Comparison of ENCODE assay signal across 10 cellular contexts in genomic region chr1:31152181-31152768, GRCh38.
DNase-seq lines count a peak whose midpoint lies in the region; ATAC-seq and TF ChIP-seq lines count a peak whose summit lies in the region.
"Had no signal": no experiment of that assay in that cellular context is flagged by ENCODE, and none has a peak within 500 bp of the region (broad histone marks: within the 10 kb centered on the region; RNA-seq: fewer than 3 reads in every experiment).

No MANE protein-coding gene starts in this region.

- CTCF ChIA-PET in HCT116 (lab: Charles Lee): interaction anchor here (1.2 to 2.7 kb wide), 2 partner anchors 10 to 30 kb away, joined by 3 to 8 read pairs; no protein-coding TSS in a partner anchor

- H3K9ac ChIP-seq in HCT116 (ENCODE audit: low read length): no peak overlapping the region

- no peaks in the 10 kb centered on the region for H3K9me2 ChIP-seq in HCT116 (ENCODE audit: insufficient read depth)

- H3K9me3 Mint-ChIP-seq in stimulated activated memory B cell treated with anti-CD40 and anti-IgM and Interleukin-4, amounts not matched to agents 10 μg/mL and 1 μg/mL and 100 μg/mL, for 72 hours: no peaks in the 10 kb centered on the region
- H3K9me3 Mint-ChIP-seq: IgD-negative memory B cell had no signal

- H3K4me3 ChIP-seq in AG09309 (ENCODE audit: control insufficient read depth, low read depth, low read length): no peak overlapping the region
- H3K4me3 ChIP-seq in HCT116 (replicated peaks in 1 of 2; ENCODE audit: low read depth in 1 of 2, low read length in 2 of 2): no peak overlapping the region

- DNase-seq in AG09309 (ENCODE audit: low read depth) (peak; percentile 57), HCT116 (ENCODE audit: low read depth, low spot score) (no peak), T1000 (lab: John Stamatoyannopoulos, UW) (peak; percentile 84), hepatic stellate cell (ENCODE audit: low spot score) (peak; percentile 67)
- DNase-seq: activated CD8-positive, alpha-beta memory T cell treated with anti-CD3 and anti-CD28 coated beads, Interleukin-2, amount 50 U/mL, for 4 hours had no signal

- no peak for TF ChIP-seq POLR2A in HCT116 (IDR thresholded peaks at IDR 0.05; ENCODE audit: borderline replicate concordance, extremely low read depth, insufficient read depth, insufficient read length)

- H3K36me3 ChIP-seq in HCT116 (ENCODE audit: control insufficient read depth in 1 of 2, insufficient read depth in 2 of 2, low read length in 2 of 2): no peaks in the 10 kb centered on the region

- RAD21 ChIA-PET in HCT116 (lab: Charles Lee; ENCODE audit: low non-redundant PET in 1 of 2, low total read pairs in 2 of 2, uncharacterized antibody in 2 of 2, unreplicated experiment in 2 of 2): no interaction called here

- no peak overlapping the region for H3K27ac Mint-ChIP-seq in stimulated activated memory B cell treated with anti-CD40 and anti-IgM and Interleukin-4, amounts not matched to agents 10 μg/mL and 1 μg/mL and 100 μg/mL, for 72 hours

- no peak for ATAC-seq in HCT116
- ATAC-seq in HG03039 (IDR thresholded peaks at IDR 0.05; ENCODE audit: unreplicated experiment): no peak
- ATAC-seq in stimulated activated memory B cell treated with anti-CD40 and anti-IgM and Interleukin-4, amounts not matched to agents 10 μg/mL and 1 μg/mL and 100 μg/mL, for 72 hours: no peak
- ATAC-seq in HG02870 (IDR thresholded peaks at IDR 0.05; ENCODE audit: unreplicated experiment): no peak
- no peak for ATAC-seq in GM21576 (IDR thresholded peaks at IDR 0.05; ENCODE audit: unreplicated experiment)

- H3K4me1 Mint-ChIP-seq in stimulated activated memory B cell treated with anti-CD40 and anti-IgM and Interleukin-4, amounts not matched to agents 10 μg/mL and 1 μg/mL and 100 μg/mL, for 72 hours: no peaks in the 10 kb centered on the region

- peak overlapping the region; percentile 61 for H2AFZ ChIP-seq in HCT116 (ENCODE audit: low read depth, low read length, poor library complexity, severe bottlenecking)

- TF ChIP-seq RAD21 in HCT116 (IDR thresholded peaks at IDR 0.05; ENCODE audit: low read depth): no peak

- H3K4me3 Mint-ChIP-seq in stimulated activated memory B cell treated with anti-CD40 and anti-IgM and Interleukin-4, amounts not matched to agents 10 μg/mL and 1 μg/mL and 100 μg/mL, for 72 hours: no peak overlapping the region

- peaks cover 9 to 21% of the 10 kb centered on the region in 2 experiments for H3K4me1 ChIP-seq in HCT116 (ENCODE audit: control insufficient read depth in 1 of 2, insufficient read depth in 2 of 2, low read length in 2 of 2)

- H3K27me3 Mint-ChIP-seq in stimulated activated memory B cell treated with anti-CD40 and anti-IgM and Interleukin-4, amounts not matched to agents 10 μg/mL and 1 μg/mL and 100 μg/mL, for 72 hours: no peaks in the 10 kb centered on the region
- H3K27me3 Mint-ChIP-seq: IgD-negative memory B cell had no signal

- H3K36me3 Mint-ChIP-seq in stimulated activated memory B cell treated with anti-CD40 and anti-IgM and Interleukin-4, amounts not matched to agents 10 μg/mL and 1 μg/mL and 100 μg/mL, for 72 hours: no peaks in the 10 kb centered on the region
- H3K36me3 Mint-ChIP-seq: IgD-negative memory B cell had no signal

- POLR2A ChIA-PET in HCT116 (lab: Charles Lee): no interaction called here

- H3K4me2 ChIP-seq in HCT116 (ENCODE audit: low read length): peak overlapping the region; percentile 7; the same call in 1 of the 2 replicates

- no peaks in the 10 kb centered on the region for H4K20me1 ChIP-seq in HCT116 (ENCODE audit: insufficient read depth)

- intact Hi-C loops in HCT116 (cut with micrococcal nuclease): loop anchor here (10.0 kb wide), 1 partner anchor 87 kb away; the partner anchor contains the start of gene PUM1

- H3K27ac ChIP-seq in HCT116 (ENCODE audit: low read depth, low read length): no peak overlapping the region

- BruUV-seq in HCT116 (replicated peaks; lab: Mats Ljungman, UMichigan): no TSS peak

- no peaks in the 10 kb centered on the region for H3K79me2 ChIP-seq in HCT116 (ENCODE audit: insufficient read depth, low read length)

- H3K9me3 ChIP-seq in HCT116 (ENCODE audit: control insufficient read depth in 1 of 2, insufficient read depth in 1 of 2, low read depth in 1 of 2, low read length in 2 of 2): no peaks in the 10 kb centered on the region

- TF ChIP-seq CTCF in AG09309 (IDR thresholded peaks at IDR 0.05; ENCODE audit: control insufficient read depth, insufficient read depth, low read depth, low read length, missing control alignments): no peak
- TF ChIP-seq CTCF in HCT116 (IDR thresholded peaks at IDR 0.05 in 2 of 3, conservative IDR thresholded peaks at IDR 0.05 in 1 of 3; ENCODE audit: borderline replicate concordance in 1 of 3, insufficient read depth in 1 of 3, low read depth in 2 of 3, low read length in 2 of 3): no peak

- no peaks in the 10 kb centered on the region for H3K27me3 ChIP-seq in HCT116 (ENCODE audit: insufficient read depth, low read length)

TF ChIP-seq in HCT116, 20 proteins besides CTCF, POLR2A, EP300 and RAD21:
- TF ChIP-seq ZFX (IDR thresholded peaks at IDR 0.05): no peak
- TF ChIP-seq EZH2phosphoT487 (IDR thresholded peaks at IDR 0.05; ENCODE audit: borderline replicate concordance): no peak
- no peak for TF ChIP-seq ELF1 (IDR thresholded peaks at IDR 0.05; ENCODE audit: borderline replicate concordance, low read depth)
- no peak for TF ChIP-seq SIN3A (IDR thresholded peaks at IDR 0.05; ENCODE audit: low read depth)
- no peak for TF ChIP-seq SP1 (IDR thresholded peaks at IDR 0.05; ENCODE audit: low read depth)
- no peak for TF ChIP-seq EZH2 (IDR thresholded peaks at IDR 0.05)
TF ChIP-seq in HCT116: peak in this region for 0.
